Comparison of ENCODE assay signal across 9 cellular contexts in the genomic region with DNA sequence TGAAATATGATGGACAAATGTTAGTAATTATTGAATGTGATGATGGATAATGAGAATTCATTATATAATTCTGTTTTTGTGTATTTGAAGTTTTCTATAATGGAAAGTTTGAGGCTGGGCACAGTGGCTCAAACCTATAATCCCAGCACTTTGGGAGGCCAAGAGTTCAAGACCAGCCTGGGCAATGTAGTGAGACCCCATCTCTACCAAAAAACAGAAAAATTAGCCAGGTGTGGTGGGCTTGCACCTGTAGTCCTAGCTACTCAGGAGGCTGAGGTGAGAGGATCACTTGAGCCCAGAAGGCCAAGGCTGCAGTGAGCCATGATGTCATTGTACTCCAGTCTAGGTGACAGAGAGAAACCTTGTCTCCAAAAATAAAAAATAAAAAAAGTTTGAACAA. TPM values are rescaled to one million over a fixed set of nuclear protein-coding genes. Genes with fewer than 3 reads are reported as not detected.
"Had no signal": no experiment of that assay in that cellular context is flagged by ENCODE, and none has a peak within 500 bp of the region (broad histone marks: within the 10 kb centered on the region; RNA-seq: fewer than 3 reads in every experiment).

No MANE protein-coding gene starts in this region.

RNA-seq across cellular contexts. Expression of a gene that starts 52.9 kb away (rescaled TPM):
- total RNA-seq: OCI-LY7, Right ventricle myocardium inferior, Right ventricle myocardium superior, RPMI7951, SJCRH30, SJSA1, SK-MEL-5, T-cell had no signal
- polyA plus RNA-seq: SK-N-SH had no signal
